Comparison of ENCODE assay signal across 8 cellular contexts in the genomic region with DNA sequence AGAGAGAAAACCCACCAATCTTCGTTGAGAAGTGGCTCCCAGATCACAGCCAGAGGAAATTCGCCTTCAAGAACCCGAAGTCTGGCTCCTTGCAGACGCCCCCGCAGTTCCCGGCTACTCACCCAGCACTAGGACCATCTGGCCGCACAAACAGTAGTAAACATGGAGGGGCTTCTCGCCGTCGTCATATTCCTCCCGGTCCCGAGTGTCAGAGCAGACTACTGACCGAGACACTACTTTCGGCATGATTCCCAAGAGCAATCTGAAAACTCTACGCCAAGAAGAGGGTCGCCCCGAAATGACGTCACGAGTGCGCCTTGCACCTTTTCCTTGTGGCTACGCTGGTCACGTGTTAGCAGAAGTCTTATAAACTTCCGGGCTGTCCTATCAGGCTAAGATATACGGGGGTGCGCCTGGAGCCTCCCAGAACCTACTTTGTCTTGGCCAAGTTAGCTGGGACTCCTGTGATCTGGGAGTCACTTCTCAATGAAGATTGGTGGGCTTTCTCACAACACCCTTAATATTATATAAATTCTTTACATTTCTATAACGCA. TPM values are rescaled to one million over a fixed set of nuclear protein-coding genes. Genes with fewer than 3 reads are reported as not detected.
DNase-seq lines count a peak whose midpoint lies in the region; ATAC-seq, FAIRE-seq and TF ChIP-seq lines count a peak whose summit lies in the region.

A gene (minus strand): TSS at position 300 of the 554 bp plus-strand sequence. CDS start 54 bp downstream, at position 246.

- H3K9ac ChIP-seq in iPS-20b (ENCODE audit: low read depth, low read length) = peak within 1 kb of the TSS; percentile 86

- ATAC-seq in A549 = peak; percentile 98 to 100
- peak; percentile 96 for ATAC-seq in GM18868 (IDR thresholded peaks at IDR 0.05; ENCODE audit: unreplicated experiment)
- peak; percentile 98 for ATAC-seq in HG03139 (IDR thresholded peaks at IDR 0.05; ENCODE audit: unreplicated experiment)

- intact Hi-C loops in breast epithelium (cut with DNase I; ENCODE audit: low total_unique reads) = no loop called here

- 0% methylated on average over 8 of the region's 26 CpGs for WGBS in A549 (ENCODE audit: missing lambda C conversion rate)

- TF ChIP-seq POLR2A in A549 (IDR thresholded peaks at IDR 0.05; ENCODE audit: low read length) (peak; percentile 51), breast epithelium (IDR thresholded peaks at IDR 0.05) (no peak)

- peak within 1 kb of the TSS; percentile 89 for H3K4me2 ChIP-seq in A549

- CTCF ChIA-PET in A549 (lab: Yijun Ruan, JAX) = interaction anchor here (2.2 kb wide), 1 partner anchor 8 kb away, joined by 6 read pairs; no protein-coding TSS in a partner anchor

- H3K4me1 ChIP-seq in A549 (0 out of 3 replicates have a peak, but pooled peaks cover 3% of the 10 kb centered on the region), breast epithelium (no peaks in the 10 kb centered on the region), iPS-20b (ENCODE audit: insufficient read depth, low read length) (no peaks in the 10 kb centered on the region)

- peak; percentile 98 for FAIRE-seq in A549 (lab: Jason Lieb, UNC)

- POLR2A ChIA-PET in A549 (lab: Yijun Ruan, JAX) = interaction anchor here (0.7 to 1.1 kb wide), 4 partner anchors 9 to 41 kb away, joined by 3 to 6 read pairs (median 4); a partner anchor contains a TSS

- H3K27ac ChIP-seq in A549 (peak within 1 kb of the TSS; percentile 71 to 88), VCaP (peak within 1 kb of the TSS; percentile 19; the same call in 1 of the 2 replicates), breast epithelium (peak within 1 kb of the TSS; percentile 77 to 86), iPS-20b (ENCODE audit: low read length) (no peak within 1 kb of the TSS), skin epidermis (peak within 1 kb of the TSS in 19 of 21 experiments; percentile 37 to 81 (median 75))

- DNase-seq in A549 (ENCODE audit: low read depth in 1 of 2, low spot score in 1 of 2) (peak; percentile 89 to 96), NCI-H2227 (lab: John Stamatoyannopoulos, UW; ENCODE audit: unreplicated experiment) (peak; percentile 98), breast epithelium (ENCODE audit: low spot score in 2 of 2) (peak; percentile 78 to 82)

- H3K27me3 ChIP-seq in breast epithelium (no peaks in the 10 kb centered on the region), iPS-20b (ENCODE audit: insufficient read depth, low read length) (no peaks in the 10 kb centered on the region)

- H3K9me3 ChIP-seq in A549 (no peaks in the 10 kb centered on the region), breast epithelium (no peaks in the 10 kb centered on the region), iPS-20b (ENCODE audit: insufficient read depth, low read depth, low read length) (no peaks in the 10 kb centered on the region)

- no peak for TF ChIP-seq EP300 in A549 (IDR thresholded peaks at IDR 0.05)

- no peak for TF ChIP-seq CTCF in A549 (IDR thresholded peaks at IDR 0.05)
- no peak for TF ChIP-seq CTCF in VCaP (conservative IDR thresholded peaks at IDR 0.05)
- no peak for TF ChIP-seq CTCF in breast epithelium (IDR thresholded peaks at IDR 0.05)

- no peaks in the 10 kb centered on the region for H3K36me3 ChIP-seq in breast epithelium
- peaks cover 5% of the 10 kb centered on the region; the same call in 1 of the 2 replicates for H3K36me3 ChIP-seq in iPS-20b (ENCODE audit: insufficient read depth, low read depth, low read length)

- TF ChIP-seq RAD21 in A549 (conservative IDR thresholded peaks at IDR 0.05 in 1 of 2, IDR thresholded peaks at IDR 0.05 in 1 of 2) = no peak

- peak within 1 kb of the TSS; percentile 63 for H3K4me3 ChIP-seq in A549
- H3K4me3 ChIP-seq in breast epithelium = peak within 1 kb of the TSS; percentile 50 to 73 (median 55)
- H3K4me3 ChIP-seq in iPS-20b (ENCODE audit: low read length) = peak within 1 kb of the TSS; percentile 90
- H3K4me3 ChIP-seq in skin epidermis = peak within 1 kb of the TSS; percentile 45 to 66 (median 49)

TF ChIP-seq in A549, 52 proteins besides CTCF, POLR2A, EP300 and RAD21:
- TF ChIP-seq ZNF302 (CRISPR knock-in tag; IDR thresholded peaks at IDR 0.05) (no peak), BHLHE40 (IDR thresholded peaks at IDR 0.05; ENCODE audit: low read depth, low read length) (peak; percentile 54; the same call in 1 of the 2 replicates), PHF8 (IDR thresholded peaks at IDR 0.05; ENCODE audit: borderline replicate concordance, low read depth) (peak; percentile 43; the same call in 1 of the 2 replicates), FOSL2 (IDR thresholded peaks at IDR 0.05) (no peak), FOSL2 (CRISPR knock-in tag; IDR thresholded peaks at IDR 0.05) (peak; percentile 35; the same call in 1 of the 2 replicates), KDM5A (IDR thresholded peaks at IDR 0.05) (peak; percentile 83), RNF2 (IDR thresholded peaks at IDR 0.05; ENCODE audit: borderline replicate concordance, low read depth) (no peak), JUN (IDR thresholded peaks at IDR 0.05) (peak in 1 of 2 experiments; percentile 46; a peak in 2 of 5 replicates), GATA3 (IDR thresholded peaks at IDR 0.05; ENCODE audit: borderline replicate concordance) (peak; percentile 47; the same call in 1 of the 2 replicates)
- TF ChIP-seq, protein P1, sequence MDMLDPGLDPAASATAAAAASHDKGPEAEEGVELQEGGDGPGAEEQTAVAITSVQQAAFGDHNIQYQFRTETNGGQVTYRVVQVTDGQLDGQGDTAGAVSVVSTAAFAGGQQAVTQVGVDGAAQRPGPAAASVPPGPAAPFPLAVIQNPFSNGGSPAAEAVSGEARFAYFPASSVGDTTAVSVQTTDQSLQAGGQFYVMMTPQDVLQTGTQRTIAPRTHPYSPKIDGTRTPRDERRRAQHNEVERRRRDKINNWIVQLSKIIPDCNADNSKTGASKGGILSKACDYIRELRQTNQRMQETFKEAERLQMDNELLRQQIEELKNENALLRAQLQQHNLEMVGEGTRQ (IDR thresholded peaks at IDR 0.05) = peak; percentile 93
- TF ChIP-seq, protein P2, sequence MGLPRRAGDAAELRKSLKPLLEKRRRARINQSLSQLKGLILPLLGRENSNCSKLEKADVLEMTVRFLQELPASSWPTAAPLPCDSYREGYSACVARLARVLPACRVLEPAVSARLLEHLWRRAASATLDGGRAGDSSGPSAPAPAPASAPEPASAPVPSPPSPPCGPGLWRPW (IDR thresholded peaks at IDR 0.05) = no peak
- TF ChIP-seq, protein P3, sequence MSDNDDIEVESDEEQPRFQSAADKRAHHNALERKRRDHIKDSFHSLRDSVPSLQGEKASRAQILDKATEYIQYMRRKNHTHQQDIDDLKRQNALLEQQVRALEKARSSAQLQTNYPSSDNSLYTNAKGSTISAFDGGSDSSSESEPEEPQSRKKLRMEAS (IDR thresholded peaks at IDR 0.05) = peak; percentile 88

RNA-seq across cellular contexts. Expression of the gene that starts here (rescaled TPM):
- polyA plus RNA-seq in A549 (2011; rRNA removed) (35.9 and 40.7 TPM in 2 replicates), A549 (2017; fragmentation: RNase III; extraction: RNeasy Plus Mini Kit Qiagen cat#74134 plus additional on column Dnase treatment) (36.6 to 37.8 TPM (median 37.3 TPM) in 3 replicates)
- 14.7 and 16.5 TPM in 2 replicates for polyA plus RNA-seq in A549 (2012; cell fraction: cytosol; rRNA removed)
- polyA plus RNA-seq in A549 (2012; cell fraction: nucleus; rRNA removed) = 10.9 and 17.3 TPM in 2 replicates
- 21.8 and 28.7 TPM in 2 replicates for polyA minus RNA-seq in A549 (2011; rRNA and poly(A)+ RNA removed)
- 10 to 100 TPM; 27.2 to 38.3 (median 32.0) TPM for total RNA-seq in breast epithelium
